In the genomic region with DNA sequence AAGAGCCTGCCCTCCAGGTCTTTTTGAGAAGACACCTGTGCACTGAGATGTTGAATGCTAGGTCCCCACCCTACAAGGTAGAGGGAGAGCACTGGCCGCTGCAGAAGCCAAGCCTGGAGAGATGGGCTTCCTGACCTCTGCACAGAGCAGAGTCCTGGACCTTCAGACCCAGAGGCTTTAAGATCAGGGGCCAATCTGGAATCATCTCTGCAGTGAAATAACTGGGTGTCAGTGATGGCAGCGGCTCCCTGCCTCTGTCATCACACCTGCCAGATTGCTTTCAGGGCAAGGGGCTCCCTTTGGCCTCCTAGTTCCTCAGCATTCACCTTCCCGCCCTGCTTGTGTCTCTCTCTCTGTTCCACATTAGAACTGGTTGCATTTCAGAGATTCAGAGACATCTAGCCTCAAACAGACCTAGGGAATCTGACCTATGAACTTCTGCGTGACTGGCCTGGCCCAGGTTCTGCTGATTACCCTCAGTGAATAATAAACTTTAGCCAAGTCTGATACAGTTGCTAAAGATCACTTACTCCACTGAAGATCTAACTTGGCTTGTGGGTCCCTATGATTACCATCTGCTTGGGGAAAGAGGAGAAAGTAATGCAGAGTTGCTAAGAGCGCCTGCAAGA, we compare ENCODE assay signal across 26 cellular contexts.
"Had no signal": no experiment of that assay in that cellular context is flagged by ENCODE, and none has a peak within 500 bp of the region (broad histone marks: within the 10 kb centered on the region; RNA-seq: fewer than 3 reads in every experiment).

No MANE protein-coding gene starts in this region.

- H3K36me3 Mint-ChIP-seq: activated naive CD8-positive, alpha-beta T cell had no signal

- H3K9me3 ChIP-seq: SJCRH30 had no signal

- H3K27me3 ChIP-seq: brain microvascular endothelial cell, SJCRH30 had no signal

- FAIRE-seq: TTC549 had no signal

- H3K4me1 Mint-ChIP-seq: activated CD4-positive, alpha-beta T cell treated with anti-CD3 and anti-CD28 coated beads, Interleukin-2, amount 10 ng/mL, durations not matched to agents 24 days and 14 days; activated naive CD8-positive, alpha-beta T cell treated with anti-CD3 and anti-CD28 coated beads, Interleukin-2, amount 50 U/mL, for 24 hours had no signal

- H3K9me3 Mint-ChIP-seq: activated CD4-positive, alpha-beta T cell treated with anti-CD3 and anti-CD28 coated beads, Interleukin-2, amount 10 ng/mL, durations not matched to agents 24 days and 14 days; activated naive CD4-positive, alpha-beta T cell treated with anti-CD3 and anti-CD28 coated beads for 36 hours; activated naive CD8-positive, alpha-beta T cell treated with anti-CD3 and anti-CD28 coated beads, Interleukin-2, amount 50 U/mL, for 24 hours; activated T-cell treated with anti-CD3 and anti-CD28 coated beads, Interleukin-2, amount 50 U/mL, for 24 hours; activated T-helper 2 cell treated with anti-CD3 and anti-CD28 coated beads, Interferon-gamma antibody, Interleukin-2, Interleukin-4, amounts not matched to agents 10 μg/mL and 5 μg/mL and 100 μg/mL, durations not matched to agents 14 hours and 24 hours and 36 hours; T-helper 1 cell treated with Interleukin-12 subunit alpha and Interleukin-12 subunit beta and Interleukin-4 antibody, amounts not matched to agents 30 μg/mL and 1 μg/mL, for 36 hours; T-helper 2 cell treated with Interferon-gamma antibody and Interleukin-4, amounts not matched to agents 5 μg/mL and 100 μg/mL, for 36 hours had no signal

- ATAC-seq: activated CD8-positive, alpha-beta T cell treated with anti-CD3 and anti-CD28 coated beads, Interleukin-2, amount 10 ng/mL, durations not matched to agents 7 days and 5 days; activated naive CD8-positive, alpha-beta T cell treated with anti-CD3 and anti-CD28 coated beads, Interleukin-2, amount 50 U/mL, for 24 hours; Panc1 had no signal

- H3K27ac ChIP-seq: brain microvascular endothelial cell, SJCRH30, SK-N-MC had no signal

- DNase-seq: activated CD4-positive, alpha-beta T cell treated with anti-CD3 and anti-CD28 coated beads, Interleukin-2, amount 10 ng/mL, durations not matched to agents 24 days and 14 days; activated CD4-positive, alpha-beta T cell treated with anti-CD3 and anti-CD28 coated beads, Interleukin-2, amount 50 U/mL, for 4 hours; activated CD8-positive, alpha-beta T cell treated with anti-CD3 and anti-CD28 coated beads, Interleukin-2, amount 10 ng/mL, durations not matched to agents 7 days and 5 days; activated gamma-delta T cell; activated naive CD4-positive, alpha-beta T cell treated with anti-CD3 and anti-CD28 coated beads for 36 hours; activated naive CD8-positive, alpha-beta T cell treated with anti-CD3 and anti-CD28 coated beads, Interleukin-2, amount 50 U/mL, for 24 hours; activated T-cell treated with anti-CD3 and anti-CD28 coated beads, Interleukin-2, amount 50 U/mL, for 24 hours; anterior cingulate cortex; brain microvascular endothelial cell; KG1; MM.1S; MV-4-11; NCI-H1092; NCI-H1436 treated with DMSO at 0.1 percent for 48 hours; NCI-H1694 treated with DMSO at 0.1 percent for 48 hours; NCI-H2029; NCI-H524 treated with DMSO at 0.1 percent for 48 hours; SHP77; SJCRH30 had no signal

- H3K4me3 Mint-ChIP-seq: activated CD4-positive, alpha-beta T cell treated with anti-CD3 and anti-CD28 coated beads, Interleukin-2, amount 10 ng/mL, durations not matched to agents 24 days and 14 days; activated CD8-positive, alpha-beta T cell treated with anti-CD3 and anti-CD28 coated beads, Interleukin-2, amount 10 ng/mL, durations not matched to agents 7 days and 5 days; activated naive CD4-positive, alpha-beta T cell treated with anti-CD3 and anti-CD28 coated beads for 36 hours; activated naive CD8-positive, alpha-beta T cell; activated naive CD8-positive, alpha-beta T cell treated with anti-CD3 and anti-CD28 coated beads, Interleukin-2, amount 50 U/mL, for 24 hours; activated T-cell treated with anti-CD3 and anti-CD28 coated beads, Interleukin-2, amount 50 U/mL, for 24 hours; T-helper 1 cell treated with Interleukin-12 subunit alpha and Interleukin-12 subunit beta and Interleukin-4 antibody, amounts not matched to agents 30 μg/mL and 1 μg/mL, for 36 hours; T-helper 2 cell treated with Interferon-gamma antibody and Interleukin-4, amounts not matched to agents 5 μg/mL and 100 μg/mL, for 36 hours had no signal

- H3K36me3 ChIP-seq: brain microvascular endothelial cell, SJCRH30 had no signal

- H3K27me3 Mint-ChIP-seq: activated T-cell treated with anti-CD3 and anti-CD28 coated beads, Interleukin-2, amount 50 U/mL, for 24 hours had no signal

- H3K4me3 ChIP-seq: SJCRH30, SK-N-MC had no signal

- H3K27ac Mint-ChIP-seq: activated CD4-positive, alpha-beta T cell treated with anti-CD3 and anti-CD28 coated beads, Interleukin-2, amount 10 ng/mL, durations not matched to agents 24 days and 14 days; activated CD8-positive, alpha-beta T cell treated with anti-CD3 and anti-CD28 coated beads, Interleukin-2, amount 10 ng/mL, durations not matched to agents 7 days and 5 days; activated naive CD4-positive, alpha-beta T cell treated with anti-CD3 and anti-CD28 coated beads for 36 hours; activated naive CD8-positive, alpha-beta T cell; activated naive CD8-positive, alpha-beta T cell treated with anti-CD3 and anti-CD28 coated beads, Interleukin-2, amount 50 U/mL, for 24 hours; activated T-cell treated with anti-CD3 and anti-CD28 coated beads, Interleukin-2, amount 50 U/mL, for 24 hours; activated T-helper 2 cell treated with anti-CD3 and anti-CD28 coated beads, Interferon-gamma antibody, Interleukin-2, Interleukin-4, amounts not matched to agents 10 μg/mL and 5 μg/mL and 100 μg/mL, durations not matched to agents 14 hours and 24 hours and 36 hours; T-helper 1 cell treated with Interleukin-12 subunit alpha and Interleukin-12 subunit beta and Interleukin-4 antibody, amounts not matched to agents 30 μg/mL and 1 μg/mL, for 36 hours; T-helper 2 cell treated with Interferon-gamma antibody and Interleukin-4, amounts not matched to agents 5 μg/mL and 100 μg/mL, for 36 hours had no signal
